In the genomic region with DNA sequence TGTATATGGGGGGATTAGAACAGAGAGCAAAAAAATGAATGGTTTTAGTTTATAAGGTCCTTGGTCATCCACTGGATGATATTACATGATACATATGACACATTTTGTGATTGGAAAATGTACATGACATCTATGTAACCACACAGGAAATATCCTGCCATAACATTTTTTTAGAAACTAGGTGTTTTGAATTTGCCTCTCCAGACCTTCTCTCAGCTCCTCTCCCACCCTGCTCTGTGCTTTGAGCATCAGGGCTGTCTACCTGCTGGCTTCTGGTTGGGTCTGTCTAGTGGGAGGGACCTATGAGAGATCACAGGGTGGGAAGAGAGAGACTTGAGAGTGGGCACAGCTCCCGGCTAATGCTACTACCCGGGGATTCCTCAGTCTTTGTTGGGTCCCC, we compare ENCODE assay signal across 14 cellular contexts. TPM values are rescaled to one million over a fixed set of nuclear protein-coding genes. Genes with fewer than 3 reads are reported as not detected.
DNase-seq lines count a peak whose midpoint lies in the region; ATAC-seq and TF ChIP-seq lines count a peak whose summit lies in the region.
"Had no signal": no experiment of that assay in that cellular context is flagged by ENCODE, and none has a peak within 500 bp of the region (broad histone marks: within the 10 kb centered on the region; RNA-seq: fewer than 3 reads in every experiment).

No MANE protein-coding gene starts in this region.

- no peaks in the 10 kb centered on the region for H3K27me3 Mint-ChIP-seq in activated naive CD4-positive, alpha-beta T cell treated with anti-CD3 and anti-CD28 coated beads, Interleukin-2, amount 50 U/mL, for 24 hours
- H3K27me3 Mint-ChIP-seq in T-helper 1 cell treated with Interleukin-12 subunit alpha and Interleukin-12 subunit beta and Interleukin-4 antibody, amounts not matched to agents 30 μg/mL and 1 μg/mL, for 36 hours (ENCODE audit: low read depth), result no peaks in the 10 kb centered on the region
- peaks cover 34 to 49% (median 36%) of the 10 kb centered on the region in 3 donors for H3K27me3 Mint-ChIP-seq in immature natural killer cell (ENCODE audit: low read depth in 3 of 3)

- peaks cover 39 to 89% (median 60%) of the 10 kb centered on the region in 4 donors for H3K36me3 ChIP-seq in upper lobe of left lung
- no peaks in the 10 kb centered on the region for H3K36me3 ChIP-seq in testis (ENCODE audit: low read depth, missing control alignments)
- peaks cover 0 to 22% of the 10 kb centered on the region in 2 donors for H3K36me3 ChIP-seq in body of pancreas (replicated peaks in 1 of 2; ENCODE audit: insufficient read depth in 1 of 2, low read depth in 2 of 2)
- H3K36me3 ChIP-seq: BE2C had no signal

- no peaks in the 10 kb centered on the region for H3K27me3 ChIP-seq in upper lobe of left lung
- no peaks in the 10 kb centered on the region for H3K27me3 ChIP-seq in testis
- no peaks in the 10 kb centered on the region for H3K27me3 ChIP-seq in body of pancreas
- H3K27me3 ChIP-seq: BE2C had no signal

- 29 to 45% methylated on average over 2 of the region's 2 CpGs for WGBS in upper lobe of left lung, 2 donors
- WGBS in testis, 2 donors, result 45 to 50% methylated on average over 2 of the region's 2 CpGs
- WGBS in body of pancreas, 2 donors, result 35 to 50% methylated on average over 2 of the region's 2 CpGs

- no peak for TF ChIP-seq EP300 in upper lobe of left lung (IDR thresholded peaks at IDR 0.05)

- H3K4me3 ChIP-seq in upper lobe of left lung (no peak overlapping the region), testis (no peak overlapping the region), body of pancreas (no peak overlapping the region)

- TF ChIP-seq CTCF in upper lobe of left lung (IDR thresholded peaks at IDR 0.05), result no peak
- no peak for TF ChIP-seq CTCF in testis (IDR thresholded peaks at IDR 0.05)
- TF ChIP-seq CTCF in body of pancreas (IDR thresholded peaks at IDR 0.05), result no peak

- H3K27ac Mint-ChIP-seq in activated naive CD4-positive, alpha-beta T cell treated with anti-CD3 and anti-CD28 coated beads, Interleukin-2, amount 50 U/mL, for 24 hours, result peak overlapping the region; percentile 93
- peak overlapping the region; percentile 84 for H3K27ac Mint-ChIP-seq in T-helper 1 cell treated with Interleukin-12 subunit alpha and Interleukin-12 subunit beta and Interleukin-4 antibody, amounts not matched to agents 30 μg/mL and 1 μg/mL, for 36 hours
- peak overlapping the region; percentile 90 to 99 (median 98) for H3K27ac Mint-ChIP-seq in immature natural killer cell

- no peak for DNase-seq in activated naive CD4-positive, alpha-beta T cell treated with anti-CD3 and anti-CD28 coated beads, Interleukin-2, amount 50 U/mL, for 16 hours
- DNase-seq in immature natural killer cell, result peak; percentile 53 to 69 (median 64)
- no peak for DNase-seq in upper lobe of left lung
- DNase-seq in testis, result no peak
- no peak for DNase-seq in HuH-7 (ENCODE audit: low spot score)
- no peak for DNase-seq in body of pancreas
- DNase-seq: BE2C, head of caudate nucleus, NCI-H1930, NCI-H748 treated with DMSO at 0.1 percent for 48 hours had no signal

- H3K4me3 Mint-ChIP-seq in activated naive CD4-positive, alpha-beta T cell treated with anti-CD3 and anti-CD28 coated beads, Interleukin-2, amount 50 U/mL, for 24 hours, result peak overlapping the region; percentile 68
- H3K4me3 Mint-ChIP-seq in T-helper 1 cell treated with Interleukin-12 subunit alpha and Interleukin-12 subunit beta and Interleukin-4 antibody, amounts not matched to agents 30 μg/mL and 1 μg/mL, for 36 hours, result peak overlapping the region; percentile 7
- H3K4me3 Mint-ChIP-seq in immature natural killer cell, result peak overlapping the region; percentile 57 to 75 (median 74)

- no peaks in the 10 kb centered on the region for H3K9me3 Mint-ChIP-seq in activated naive CD4-positive, alpha-beta T cell treated with anti-CD3 and anti-CD28 coated beads, Interleukin-2, amount 50 U/mL, for 24 hours
- no peaks in the 10 kb centered on the region for H3K9me3 Mint-ChIP-seq in T-helper 1 cell treated with Interleukin-12 subunit alpha and Interleukin-12 subunit beta and Interleukin-4 antibody, amounts not matched to agents 30 μg/mL and 1 μg/mL, for 36 hours
- no peaks in the 10 kb centered on the region for H3K9me3 Mint-ChIP-seq in immature natural killer cell

- intact Hi-C loops in testis (cut with DNase I; ENCODE audit: low total_unique reads), result no loop called here
- intact Hi-C loops in body of pancreas (cut with DNase I), result no loop called here

- no peaks in the 10 kb centered on the region for H3K9me3 ChIP-seq in upper lobe of left lung
- no peaks in the 10 kb centered on the region for H3K9me3 ChIP-seq in testis
- no peaks in the 10 kb centered on the region for H3K9me3 ChIP-seq in body of pancreas
- H3K9me3 ChIP-seq: BE2C had no signal

- H3K4me1 ChIP-seq in upper lobe of left lung (peaks cover 33 to 47% (median 45%) of the 10 kb centered on the region in 4 donors), testis (no peaks in the 10 kb centered on the region), body of pancreas (no peaks in the 10 kb centered on the region)
- H3K4me1 ChIP-seq: BE2C had no signal

- TF ChIP-seq POLR2A in upper lobe of left lung (IDR thresholded peaks at IDR 0.05), result no peak
- TF ChIP-seq POLR2A in testis (IDR thresholded peaks at IDR 0.05), result no peak
- TF ChIP-seq POLR2A in body of pancreas (IDR thresholded peaks at IDR 0.05), result no peak

- ATAC-seq in upper lobe of left lung (ENCODE audit: low FRiP score in 2 of 2) (no peak), body of pancreas (no peak)
- ATAC-seq: HCT116 had no signal

- H3K36me3 Mint-ChIP-seq in activated naive CD4-positive, alpha-beta T cell treated with anti-CD3 and anti-CD28 coated beads, Interleukin-2, amount 50 U/mL, for 24 hours, result peaks cover 26% of the 10 kb centered on the region
- peaks cover 73% of the 10 kb centered on the region for H3K36me3 Mint-ChIP-seq in T-helper 1 cell treated with Interleukin-12 subunit alpha and Interleukin-12 subunit beta and Interleukin-4 antibody, amounts not matched to agents 30 μg/mL and 1 μg/mL, for 36 hours (ENCODE audit: low read depth)
- peaks cover 46 to 72% (median 60%) of the 10 kb centered on the region in 3 donors for H3K36me3 Mint-ChIP-seq in immature natural killer cell

- H3K4me1 Mint-ChIP-seq in activated naive CD4-positive, alpha-beta T cell treated with anti-CD3 and anti-CD28 coated beads, Interleukin-2, amount 50 U/mL, for 24 hours, result peaks cover 86% of the 10 kb centered on the region
- peaks cover 64% of the 10 kb centered on the region for H3K4me1 Mint-ChIP-seq in T-helper 1 cell treated with Interleukin-12 subunit alpha and Interleukin-12 subunit beta and Interleukin-4 antibody, amounts not matched to agents 30 μg/mL and 1 μg/mL, for 36 hours (ENCODE audit: low read depth)
- peaks cover 85 to 90% of the 10 kb centered on the region in 2 donors for H3K4me1 Mint-ChIP-seq in immature natural killer cell

- H3K27ac ChIP-seq in upper lobe of left lung, result peak overlapping the region in 3 of 4 donors; percentile 39 to 88 (median 80)
- H3K27ac ChIP-seq in testis, result no peak overlapping the region
- H3K27ac ChIP-seq in body of pancreas, result no peak overlapping the region

RNA-seq across cellular contexts. Expression of a gene that starts 24.4 kb away (rescaled TPM):
- polyA plus RNA-seq in immature natural killer cell (10 to 100 TPM in 2 of 3 donors, 1 to 10 TPM in 1; 4.0 to 56.3 (median 13.8) TPM), testis (ENCODE audit: insufficient read depth, low read depth, low replicate concordance) (20.6 TPM)
- total RNA-seq in upper lobe of left lung (100 to 1,000 TPM in 1 of 6 donors, 10 to 100 TPM in 5; 38.3 to 152 (median 61.5) TPM), testis (10 to 100 TPM; 21.2 to 31.5 TPM), body of pancreas (10 to 100 TPM in 1 of 2 donors, 1 to 10 TPM in 1; 7.3 to 11.9 TPM)

RNA-seq across cellular contexts. Expression of a gene that starts 33.8 kb away (rescaled TPM):
- polyA plus RNA-seq in immature natural killer cell (not detected), testis (ENCODE audit: insufficient read depth, low read depth, low replicate concordance) (2.3 TPM)
- total RNA-seq in upper lobe of left lung (1 to 10 TPM in 4 of 6 donors, not detected in 2; 2.2 to 5.5 (median 4.0) TPM), testis (under 1 TPM in 1 of 2 donors, not detected in 1; 0.56 TPM), body of pancreas (not detected)
- total RNA-seq: SK-MEL-5 had no signal

RNA-seq across cellular contexts. Expression of a gene that starts 40.5 kb away (rescaled TPM):
- polyA plus RNA-seq in immature natural killer cell (not detected), testis (ENCODE audit: insufficient read depth, low read depth, low replicate concordance) (1.6 TPM)
- total RNA-seq in upper lobe of left lung (10 to 100 TPM in 4 of 6 donors, 1 to 10 TPM in 1, not detected in 1; 1.8 to 17.9 (median 12.0) TPM), testis (not detected), body of pancreas (10 to 100 TPM in 1 of 2 donors, not detected in 1; 43.8 TPM)
- total RNA-seq: SK-MEL-5 had no signal

Comparison
In these comparisons a context has a peak if more than half of its experiments do, and no peak if none do; other contexts are left out.
1. H3K4me3 Mint-ChIP-seq: peak in every context shown above with its lines; median percentile 74 in immature natural killer cell; 68 in activated naive CD4-positive, alpha-beta T cell treated with anti-CD3 and anti-CD28 coated beads, Interleukin-2, amount 50 U/mL, for 24 hours; 7 in T-helper 1 cell treated with Interleukin-12 subunit alpha and Interleukin-12 subunit beta and Interleukin-4 antibody, amounts not matched to agents 30 μg/mL and 1 μg/mL, for 36 hours.
2. DNase-seq: peak in immature natural killer cell (3 of 3); none in activated naive CD4-positive, alpha-beta T cell treated with anti-CD3 and anti-CD28 coated beads, Interleukin-2, amount 50 U/mL, for 16 hours (single experiment), upper lobe of left lung (0 of 2), testis (single experiment), HuH-7 (single experiment) and body of pancreas (0 of 4).
3. H3K27ac ChIP-seq: peak in upper lobe of left lung (3 of 4); none in testis (0 of 2) and body of pancreas (0 of 4).
4. Peak in every context shown above with its lines, with median percentiles within 50 percentile points of each other: H3K27ac Mint-ChIP-seq.